Comparison of ENCODE assay signal across 9 cellular contexts in the genomic region with DNA sequence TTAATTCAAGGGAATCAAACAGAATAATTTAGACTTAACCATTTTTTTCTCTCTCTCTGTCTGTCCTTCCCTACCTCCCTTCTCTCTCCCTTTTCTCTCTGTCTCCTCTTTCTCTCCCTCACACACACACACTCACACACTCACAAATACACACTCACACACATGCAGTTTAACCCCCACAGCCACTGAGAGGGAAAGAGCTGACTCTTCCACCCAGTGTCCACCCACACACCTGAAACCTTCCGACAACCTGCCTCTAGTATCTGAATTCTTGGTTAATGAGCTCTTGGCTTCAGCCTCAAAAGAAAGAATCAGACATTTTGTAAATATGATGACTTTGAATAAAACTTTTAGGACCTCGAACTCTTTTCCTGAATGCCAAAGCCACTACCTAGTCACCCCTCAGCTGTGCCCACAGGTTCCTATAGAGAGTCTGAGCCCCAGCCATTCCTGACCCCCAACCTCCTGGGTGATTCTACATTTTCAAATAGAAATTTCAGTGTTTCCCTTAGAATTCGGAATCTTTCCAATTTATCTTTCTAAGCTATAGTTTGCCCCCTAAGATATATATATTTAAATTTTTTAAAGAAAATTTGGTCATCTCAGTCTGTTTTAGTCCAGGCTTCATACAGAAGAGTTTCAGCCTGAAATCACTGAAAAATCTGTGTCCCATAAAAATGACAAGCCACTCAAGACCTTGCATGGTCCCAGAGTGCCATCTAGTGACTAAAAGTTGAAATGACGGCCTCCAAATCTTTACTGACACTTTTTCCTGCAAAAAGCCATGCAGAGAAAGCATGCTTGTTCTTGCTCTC.
DNase-seq lines count a peak whose midpoint lies in the region; ATAC-seq, FAIRE-seq and TF ChIP-seq lines count a peak whose summit lies in the region.
"Had no signal": no experiment of that assay in that cellular context is flagged by ENCODE, and none has a peak within 500 bp of the region (broad histone marks: within the 10 kb centered on the region; RNA-seq: fewer than 3 reads in every experiment).

No MANE protein-coding gene starts in this region.

- ATAC-seq in heart right ventricle, result no peak
- no peak for ATAC-seq in right cardiac atrium
- ATAC-seq in pancreas, result peak; percentile 46 to 80 (median 74)
- no peak for ATAC-seq in HG03432 (IDR thresholded peaks at IDR 0.05; ENCODE audit: unreplicated experiment)

- WGBS in heart right ventricle, 2 donors, result 56 to 58% methylated on average over 4 of the region's 4 CpGs
- WGBS in right cardiac atrium, result 52% methylated on average over 4 of the region's 4 CpGs
- 26 to 33% methylated on average over 4 of the region's 4 CpGs for WGBS in pancreas, 2 donors

- H3K27ac ChIP-seq in heart right ventricle, result no peak overlapping the region
- H3K27ac ChIP-seq in right cardiac atrium (ENCODE audit: low read length), result no peak overlapping the region
- H3K27ac ChIP-seq in pancreas, result no peak overlapping the region
- H3K27ac ChIP-seq: epithelial cell of prostate had no signal

- H3K36me3 ChIP-seq in heart right ventricle (no peaks in the 10 kb centered on the region), pancreas (no peaks in the 10 kb centered on the region)

- no peaks in the 10 kb centered on the region for H3K27me3 ChIP-seq in heart right ventricle
- H3K27me3 ChIP-seq in right cardiac atrium (ENCODE audit: control insufficient read depth, insufficient read depth), result no peaks in the 10 kb centered on the region
- no peaks in the 10 kb centered on the region for H3K27me3 ChIP-seq in pancreas

- H3K4me3 ChIP-seq in heart right ventricle (no peak overlapping the region), right cardiac atrium (ENCODE audit: low read length) (no peak overlapping the region), pancreas (no peak overlapping the region)

- FAIRE-seq in pancreas (lab: Jason Lieb, UNC), result no peak

- peak in 1 of 2 donors; percentile 13 for DNase-seq in heart right ventricle
- DNase-seq in right cardiac atrium, result no peak
- DNase-seq in HS-27A (ENCODE audit: low read depth), result peak; percentile 24
- peak; percentile 68 for DNase-seq in SK-MEL-5 (ENCODE audit: low read depth, low spot score)
- DNase-seq in fibroblast of gingiva (ENCODE audit: low read depth), result peak; percentile 35
- peak in 2 of 6 donors; percentile 3 to 47 for DNase-seq in pancreas
- DNase-seq in T-helper 2 cell, result no peak

- TF ChIP-seq CTCF in heart right ventricle (IDR thresholded peaks at IDR 0.05) (peak; percentile 50 to 83 (median 67)), pancreas (IDR thresholded peaks at IDR 0.05) (peak; percentile 48 to 56 (median 49))

- H3K4me1 ChIP-seq in heart right ventricle (no peaks in the 10 kb centered on the region), right cardiac atrium (ENCODE audit: control insufficient read depth, insufficient read depth, low read length) (no peaks in the 10 kb centered on the region), pancreas (no peaks in the 10 kb centered on the region)

- in situ Hi-C loops in SK-MEL-5 (cut with HindIII; ENCODE audit: low pct_unique_long_range_greater_than_20kb, low sequenced_read_pairs), result no loop called here

- H3K9me3 ChIP-seq in heart right ventricle, result no peaks in the 10 kb centered on the region
- no peaks in the 10 kb centered on the region for H3K9me3 ChIP-seq in right cardiac atrium (ENCODE audit: control insufficient read depth, low read length)
- no peaks in the 10 kb centered on the region for H3K9me3 ChIP-seq in pancreas

- intact Hi-C loops in heart right ventricle (cut with DNase I) (loop anchor here (2.0 to 10.0 kb wide), 12 partner anchors 210 to 730 kb away; no protein-coding TSS in a partner anchor), right cardiac atrium (cut with DNase I) (loop anchor here in 3 of 4 donors (5.0 to 10.0 kb wide), 5 partner anchors 350 to 728 kb away; no protein-coding TSS in a partner anchor), pancreas (cut with DNase I) (loop anchor here in 2 of 3 donors (5.0 to 10.0 kb wide), 2 partner anchors 713 to 720 kb away; no protein-coding TSS in a partner anchor)

Comparison
In these comparisons a context has a peak if more than half of its experiments do, and no peak if none do; other contexts are left out.
1. ATAC-seq: peak in pancreas (4 of 4); none in heart right ventricle (0 of 8), right cardiac atrium (0 of 2) and HG03432 (single experiment).
2. DNase-seq: peak in HS-27A (single experiment), SK-MEL-5 (single experiment) and fibroblast of gingiva (single experiment); none in right cardiac atrium (0 of 3) and T-helper 2 cell (0 of 5).